Comparison of ENCODE assay signal across 13 cellular contexts in the genomic region with DNA sequence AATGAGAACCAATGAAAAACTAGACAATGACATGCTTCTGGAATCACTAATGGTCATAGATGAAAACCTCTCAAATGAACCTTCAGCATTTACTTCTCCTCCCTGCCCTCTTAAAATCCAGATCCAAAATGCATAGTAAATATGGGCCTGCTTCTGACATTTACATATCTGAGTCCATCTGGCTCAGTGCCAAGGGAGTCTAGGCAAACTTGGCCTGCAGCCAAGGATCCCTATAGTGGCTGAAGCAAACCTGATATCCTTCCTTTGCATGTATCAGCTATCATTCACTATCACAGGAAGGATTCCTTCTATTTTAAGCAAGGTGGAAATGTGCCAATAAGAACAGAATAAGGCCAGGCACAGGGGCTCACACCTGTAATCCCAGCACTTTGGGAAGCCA.
DNase-seq lines count a peak whose midpoint lies in the region; ATAC-seq and FAIRE-seq lines count a peak whose summit lies in the region.
"Had no signal": no experiment of that assay in that cellular context is flagged by ENCODE, and none has a peak within 500 bp of the region (broad histone marks: within the 10 kb centered on the region; RNA-seq: fewer than 3 reads in every experiment).

No MANE protein-coding gene starts in this region.

- no peak for ATAC-seq in HG02571 (IDR thresholded peaks at IDR 0.05; ENCODE audit: unreplicated experiment)
- ATAC-seq in naive thymus-derived CD8-positive, alpha-beta T cell, result no peak
- ATAC-seq: A549 had no signal

- no peaks in the 10 kb centered on the region for H3K4me1 Mint-ChIP-seq in naive thymus-derived CD8-positive, alpha-beta T cell

- intact Hi-C loops in posterior vena cava (cut with DNase I), result no loop called here

- peaks cover 0 to 2% of the 10 kb centered on the region in 2 donors for H3K4me1 ChIP-seq in small intestine (ENCODE audit: control insufficient read depth in 2 of 2, insufficient read depth in 1 of 2, low read depth in 1 of 2, low read length in 1 of 2)
- H3K4me1 ChIP-seq: A549 had no signal

- H3K27ac ChIP-seq in small intestine (ENCODE audit: low read depth in 1 of 2, low read length in 1 of 2), result no peak overlapping the region
- H3K27ac ChIP-seq: A549 had no signal

- POLR2A ChIA-PET in naive thymus-derived CD8-positive, alpha-beta T cell (lab: Charles Lee), result no interaction called here

- DNase-seq in NCI-H524 (lab: John Stamatoyannopoulos, UW) (peak; percentile 17 to 59), NCI-H524 treated with DMSO at 0.1 percent for 48 hours (lab: John Stamatoyannopoulos, UW) (no peak), NCI-H2081 (lab: John Stamatoyannopoulos, UW) (peak; percentile 77 to 86), OCI-M1 (lab: John Stamatoyannopoulos, UW) (peak; percentile 9), small intestine (peak; percentile 75), posterior vena cava (ENCODE audit: low spot score) (no peak)
- DNase-seq in naive thymus-derived CD8-positive, alpha-beta T cell, result no peak
- DNase-seq: Calu3; effector CD4-positive, alpha-beta T cell; mesenchymal stem cell; MV-4-11 had no signal

- H3K36me3 ChIP-seq in small intestine (ENCODE audit: control insufficient read depth in 2 of 2, insufficient read depth in 2 of 2, low read length in 2 of 2), result peaks cover 0 to 9% of the 10 kb centered on the region in 2 donors

- no peak for FAIRE-seq in small intestine (lab: Jason Lieb, UNC)

- no peaks in the 10 kb centered on the region for H3K27me3 ChIP-seq in small intestine (ENCODE audit: control insufficient read depth in 2 of 2, insufficient read depth in 2 of 2, low read length in 2 of 2)

- H3K4me3 Mint-ChIP-seq in naive thymus-derived CD8-positive, alpha-beta T cell, result no peak overlapping the region

- no peaks in the 10 kb centered on the region for H3K9me3 ChIP-seq in small intestine (ENCODE audit: control insufficient read depth, low read depth)
- H3K9me3 ChIP-seq: A549 had no signal

- H3K9me3 Mint-ChIP-seq in naive thymus-derived CD8-positive, alpha-beta T cell, result no peaks in the 10 kb centered on the region

- H3K27ac Mint-ChIP-seq in naive thymus-derived CD8-positive, alpha-beta T cell, result no peak overlapping the region

- H3K4me3 ChIP-seq in small intestine (ENCODE audit: low read depth in 1 of 2, low read length in 2 of 2), result no peak overlapping the region
- H3K4me3 ChIP-seq: A549 had no signal

- H3K36me3 Mint-ChIP-seq in naive thymus-derived CD8-positive, alpha-beta T cell, result no peaks in the 10 kb centered on the region

- H3K27me3 Mint-ChIP-seq in naive thymus-derived CD8-positive, alpha-beta T cell, result no peaks in the 10 kb centered on the region

Comparison
In these comparisons a context has a peak if more than half of its experiments do, and no peak if none do; other contexts are left out.
1. DNase-seq: peak in NCI-H524 (2 of 2), NCI-H2081 (2 of 2), OCI-M1 (single experiment) and small intestine (single experiment); none in NCI-H524 treated with DMSO at 0.1 percent for 48 hours (single experiment), posterior vena cava (single experiment) and naive thymus-derived CD8-positive, alpha-beta T cell (0 of 10).